In genomic region chr7:11319491-11320274, GRCh38 we compare ENCODE assay signal across 29 cellular contexts.
DNase-seq lines count a peak whose midpoint lies in the region; ATAC-seq, FAIRE-seq and TF ChIP-seq lines count a peak whose summit lies in the region.
"Had no signal": no experiment of that assay in that cellular context is flagged by ENCODE, and none has a peak within 500 bp of the region (broad histone marks: within the 10 kb centered on the region; RNA-seq: fewer than 3 reads in every experiment).

No MANE protein-coding gene starts in this region.

- no peaks in the 10 kb centered on the region for H3K27me3 ChIP-seq in brain microvascular endothelial cell (replicated peaks)
- H3K27me3 ChIP-seq: SJCRH30 had no signal

- ATAC-seq in left lobe of liver: peak; percentile 57
- no peak for ATAC-seq in GM18498 (IDR thresholded peaks at IDR 0.05; ENCODE audit: unreplicated experiment)
- ATAC-seq in HG02973 (IDR thresholded peaks at IDR 0.05; ENCODE audit: unreplicated experiment): no peak
- ATAC-seq: activated T-helper 17 cell treated with anti-CD3 and anti-CD28 coated beads, Interleukin-2, amount 50 U/mL, for 72 hours; esophagus mucosa; left colon; naive thymus-derived CD4-positive, alpha-beta T cell; stimulated activated naive B cell treated with anti-CD40 and anti-IgM and Interleukin-4, amounts not matched to agents 10 μg/mL and 1 μg/mL and 100 μg/mL, for 72 hours had no signal

- no peak for TF ChIP-seq POLR2A in H54 (IDR thresholded peaks at IDR 0.05; ENCODE audit: low read depth, low read length)

- in situ Hi-C loops in brain microvascular endothelial cell (cut with HindIII; ENCODE audit: low pct_ligation_motif_present, low sequenced_read_pairs): no loop called here

- peak; percentile 96 for FAIRE-seq in H54 (lab: Jason Lieb, UNC)

- no peaks in the 10 kb centered on the region for H3K36me3 ChIP-seq in brain microvascular endothelial cell (replicated peaks)
- H3K36me3 ChIP-seq: SJCRH30, thoracic aorta had no signal

- no peak overlapping the region for H3K4me3 ChIP-seq in brain microvascular endothelial cell (ENCODE audit: low read depth, low read length)
- H3K4me3 ChIP-seq: SJCRH30, thoracic aorta had no signal

- DNase-seq in H54 (ENCODE audit: insufficient read length, low spot score) (peak; percentile 19), NCI-H69 (lab: John Stamatoyannopoulos, UW) (peak; percentile 9), brain microvascular endothelial cell (peak; percentile 57), left lobe of liver (ENCODE audit: low spot score) (no peak), anterior cingulate cortex (lab: John Stamatoyannopoulos, UW) (no peak), NCI-H526 treated with DMSO at 0.1 percent for 48 hours (lab: John Stamatoyannopoulos, UW) (no peak)
- DNase-seq: activated CD4-positive, alpha-beta T cell treated with anti-CD3 and anti-CD28 coated beads, Interleukin-2, amount 10 ng/mL, durations not matched to agents 7 days and 5 days; CD4-positive, alpha-beta T cell; DMS 273 treated with DMSO at 0.1 percent for 48 hours; effector CD8-positive, alpha-beta T cell; GDM1; HFFc6; IMR-90; left colon; MM.1S; naive thymus-derived CD4-positive, alpha-beta T cell; NCI-H187 treated with DMSO at 0.1 percent for 48 hours; NCI-H82; occipital lobe; SJCRH30; stimulated activated CD4-positive, alpha-beta T cell treated with anti-CD3 and anti-CD28 coated beads, Interleukin-2, amount 100 ng/mL, for 48 hours; stimulated activated naive B cell treated with anti-CD40 and anti-IgM and Interleukin-4, amounts not matched to agents 10 μg/mL and 1 μg/mL and 100 μg/mL, for 72 hours; T-helper 1 cell had no signal

- no peak for TF ChIP-seq CTCF in brain microvascular endothelial cell (IDR thresholded peaks at IDR 0.05; ENCODE audit: low read depth, low read length, missing control alignments)

- no peak overlapping the region for H3K27ac ChIP-seq in brain microvascular endothelial cell
- H3K27ac ChIP-seq: SJCRH30, thoracic aorta, VCaP had no signal

Comparison
In these comparisons a context has a peak if more than half of its experiments do, and no peak if none do; other contexts are left out.
1. DNase-seq: peak in H54 (single experiment), NCI-H69 (single experiment) and brain microvascular endothelial cell (single experiment); none in left lobe of liver (single experiment), anterior cingulate cortex (0 of 58) and NCI-H526 treated with DMSO at 0.1 percent for 48 hours (single experiment).